ENCODE assay signal across 1 cellular context in the genomic region with DNA sequence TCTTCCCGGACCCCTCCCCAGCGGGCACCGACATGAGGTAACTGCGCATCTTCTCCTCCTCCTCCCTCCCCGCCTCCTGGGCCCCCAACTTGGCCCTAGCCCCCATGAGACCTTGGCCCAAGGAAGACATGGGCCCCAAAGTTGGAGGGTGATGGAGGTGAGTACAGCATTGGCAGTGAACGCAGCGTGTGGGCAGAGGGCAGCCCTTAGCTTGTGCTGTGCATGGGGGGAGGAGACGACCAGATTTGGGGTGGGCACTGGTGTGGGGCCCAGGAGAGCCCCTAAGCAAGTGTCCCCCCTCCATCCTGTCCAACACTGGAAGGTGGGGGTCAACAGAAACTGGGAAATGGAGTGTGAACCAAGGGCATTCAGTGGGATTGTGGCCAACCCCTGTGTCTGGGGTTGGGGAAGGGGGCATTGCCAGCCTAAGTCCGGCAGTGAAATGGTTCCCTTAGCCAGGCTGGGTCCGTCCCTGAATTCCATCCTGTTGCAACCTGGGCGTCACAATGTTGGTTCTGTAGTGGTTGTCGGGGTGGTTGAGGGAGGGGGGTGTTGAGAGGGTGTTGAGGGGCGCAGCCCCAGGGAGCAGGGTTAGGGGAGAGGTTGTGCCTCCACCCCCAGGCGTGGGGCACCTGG.
A peak's percentile ranks its signal among the peaks of the same experiment; 100 is the strongest.
TF ChIP-seq lines count a peak whose summit lies in the region.

No MANE protein-coding gene starts in this region.

TF ChIP-seq in HepG2, 621 proteins besides CTCF, POLR2A, EP300 and RAD21:
- TF ChIP-seq, protein P1, sequence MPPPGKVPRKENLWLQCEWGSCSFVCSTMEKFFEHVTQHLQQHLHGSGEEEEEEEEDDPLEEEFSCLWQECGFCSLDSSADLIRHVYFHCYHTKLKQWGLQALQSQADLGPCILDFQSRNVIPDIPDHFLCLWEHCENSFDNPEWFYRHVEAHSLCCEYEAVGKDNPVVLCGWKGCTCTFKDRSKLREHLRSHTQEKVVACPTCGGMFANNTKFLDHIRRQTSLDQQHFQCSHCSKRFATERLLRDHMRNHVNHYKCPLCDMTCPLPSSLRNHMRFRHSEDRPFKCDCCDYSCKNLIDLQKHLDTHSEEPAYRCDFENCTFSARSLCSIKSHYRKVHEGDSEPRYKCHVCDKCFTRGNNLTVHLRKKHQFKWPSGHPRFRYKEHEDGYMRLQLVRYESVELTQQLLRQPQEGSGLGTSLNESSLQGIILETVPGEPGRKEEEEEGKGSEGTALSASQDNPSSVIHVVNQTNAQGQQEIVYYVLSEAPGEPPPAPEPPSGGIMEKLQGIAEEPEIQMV (CRISPR knock-in tag; IDR thresholded peaks at IDR 0.05; ENCODE audit: low read depth): no peak
- peak; percentile 97 for TF ChIP-seq HNRNPL (IDR thresholded peaks at IDR 0.05; ENCODE audit: low read depth, low read length)
- TF ChIP-seq, protein P2, sequence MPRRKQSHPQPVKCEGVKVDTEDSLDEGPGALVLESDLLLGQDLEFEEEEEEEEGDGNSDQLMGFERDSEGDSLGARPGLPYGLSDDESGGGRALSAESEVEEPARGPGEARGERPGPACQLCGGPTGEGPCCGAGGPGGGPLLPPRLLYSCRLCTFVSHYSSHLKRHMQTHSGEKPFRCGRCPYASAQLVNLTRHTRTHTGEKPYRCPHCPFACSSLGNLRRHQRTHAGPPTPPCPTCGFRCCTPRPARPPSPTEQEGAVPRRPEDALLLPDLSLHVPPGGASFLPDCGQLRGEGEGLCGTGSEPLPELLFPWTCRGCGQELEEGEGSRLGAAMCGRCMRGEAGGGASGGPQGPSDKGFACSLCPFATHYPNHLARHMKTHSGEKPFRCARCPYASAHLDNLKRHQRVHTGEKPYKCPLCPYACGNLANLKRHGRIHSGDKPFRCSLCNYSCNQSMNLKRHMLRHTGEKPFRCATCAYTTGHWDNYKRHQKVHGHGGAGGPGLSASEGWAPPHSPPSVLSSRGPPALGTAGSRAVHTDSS (CRISPR knock-in tag; conservative IDR thresholded peaks at IDR 0.05): no peak
- TF ChIP-seq ZNF549 (CRISPR knock-in tag; IDR thresholded peaks at IDR 0.05): no peak
- TF ChIP-seq ZNF101 (CRISPR knock-in tag; IDR thresholded peaks at IDR 0.05; ENCODE audit: borderline replicate concordance, low read depth): no peak
- no peak for TF ChIP-seq ZNF121 (CRISPR knock-in tag; IDR thresholded peaks at IDR 0.05)
TF ChIP-seq in HepG2: peak in this region for 1.
